Comparison of ENCODE assay signal across 1 cellular context in genomic region chr3:120274739-120275167, GRCh38.
TF ChIP-seq lines count a peak whose summit lies in the region.

No MANE protein-coding gene starts in this region.

TF ChIP-seq in HepG2, 621 proteins besides CTCF, POLR2A, EP300 and RAD21 (continued from another document and continues in another):
- no peak for TF ChIP-seq ZNF142 (CRISPR knock-in tag; IDR thresholded peaks at IDR 0.05)
- TF ChIP-seq ZBTB26 (CRISPR knock-in tag; IDR thresholded peaks at IDR 0.05; ENCODE audit: borderline replicate concordance): peak; percentile 99
- no peak for TF ChIP-seq ZNF160 (CRISPR knock-in tag; IDR thresholded peaks at IDR 0.05)
- TF ChIP-seq ZNF777 (CRISPR knock-in tag; IDR thresholded peaks at IDR 0.05): no peak
- TF ChIP-seq ARHGAP35 (CRISPR knock-in tag; IDR thresholded peaks at IDR 0.05; ENCODE audit: borderline replicate concordance): no peak
- no peak for TF ChIP-seq ZNF704 (CRISPR knock-in tag; IDR thresholded peaks at IDR 0.05; ENCODE audit: borderline replicate concordance)
- TF ChIP-seq ZNF740 (CRISPR knock-in tag; IDR thresholded peaks at IDR 0.05): no peak
- no peak for TF ChIP-seq AKNA (CRISPR knock-in tag; IDR thresholded peaks at IDR 0.05; ENCODE audit: borderline replicate concordance)
- no peak for TF ChIP-seq RELA (CRISPR knock-in tag; IDR thresholded peaks at IDR 0.05)
- TF ChIP-seq FOXC1 (CRISPR knock-in tag; IDR thresholded peaks at IDR 0.05; ENCODE audit: borderline replicate concordance): peak; percentile 55; the same call in 1 of the 2 replicates
- no peak for TF ChIP-seq CBX2 (IDR thresholded peaks at IDR 0.05; ENCODE audit: low read depth, low read length)
- no peak for TF ChIP-seq CBX2 (CRISPR knock-in tag; IDR thresholded peaks at IDR 0.05; ENCODE audit: low read depth)
- TF ChIP-seq KLF15 (CRISPR knock-in tag; IDR thresholded peaks at IDR 0.05; ENCODE audit: borderline replicate concordance): no peak
- peak; percentile 81; the same call in 1 of the 2 replicates for TF ChIP-seq ZNF331 (CRISPR knock-in tag; IDR thresholded peaks at IDR 0.05)
- TF ChIP-seq YEATS4 (CRISPR knock-in tag; IDR thresholded peaks at IDR 0.05; ENCODE audit: borderline replicate concordance): peak; percentile 54; the same call in 1 of the 2 replicates
- no peak for TF ChIP-seq CAMTA2 (CRISPR knock-in tag; IDR thresholded peaks at IDR 0.05; ENCODE audit: borderline replicate concordance)
- TF ChIP-seq ZNF232 (CRISPR knock-in tag; IDR thresholded peaks at IDR 0.05; ENCODE audit: borderline replicate concordance): peak; percentile 28; the same call in 1 of the 2 replicates
- TF ChIP-seq HDAC6 (IDR thresholded peaks at IDR 0.05; ENCODE audit: low read depth, low read length): no peak
- no peak for TF ChIP-seq GTF3A (CRISPR knock-in tag; conservative IDR thresholded peaks at IDR 0.05)
- TF ChIP-seq ZSCAN20 (CRISPR knock-in tag; IDR thresholded peaks at IDR 0.05; ENCODE audit: borderline replicate concordance): no peak
- TF ChIP-seq ZNF441 (CRISPR knock-in tag; IDR thresholded peaks at IDR 0.05; ENCODE audit: borderline replicate concordance): 0 out of 2 replicates have a peak, but pooled peaks have one; percentile 56
- TF ChIP-seq MTF2 (CRISPR knock-in tag; IDR thresholded peaks at IDR 0.05; ENCODE audit: borderline replicate concordance): no peak
- 0 out of 2 replicates have a peak, but pooled peaks have one; percentile 37 for TF ChIP-seq ZMYM3 (CRISPR knock-in tag; IDR thresholded peaks at IDR 0.05)
- no peak for TF ChIP-seq CBFB (CRISPR knock-in tag; IDR thresholded peaks at IDR 0.05)
- no peak for TF ChIP-seq ZFP91 (CRISPR knock-in tag; IDR thresholded peaks at IDR 0.05; ENCODE audit: borderline replicate concordance)
- 0 out of 2 replicates have a peak, but pooled peaks have one; percentile 45 for TF ChIP-seq ZNF766 (CRISPR knock-in tag; IDR thresholded peaks at IDR 0.05; ENCODE audit: borderline replicate concordance)
- no peak for TF ChIP-seq JUND (CRISPR knock-in tag; IDR thresholded peaks at IDR 0.05)
- TF ChIP-seq ZNF841 (CRISPR knock-in tag; IDR thresholded peaks at IDR 0.05; ENCODE audit: borderline replicate concordance): no peak
- TF ChIP-seq CCDC6 (CRISPR knock-in tag; IDR thresholded peaks at IDR 0.05): peak; percentile 52; the same call in 1 of the 2 replicates
- no peak for TF ChIP-seq KLF13 (CRISPR knock-in tag; IDR thresholded peaks at IDR 0.05)
- peak; percentile 84; the same call in 1 of the 2 replicates for TF ChIP-seq PHF21A (CRISPR knock-in tag; IDR thresholded peaks at IDR 0.05)
- peak; percentile 21; the same call in 1 of the 2 replicates for TF ChIP-seq ZNF12 (CRISPR knock-in tag; IDR thresholded peaks at IDR 0.05)
- no peak for TF ChIP-seq ZHX1 (CRISPR knock-in tag; IDR thresholded peaks at IDR 0.05; ENCODE audit: low read depth)
- 0 out of 2 replicates have a peak, but pooled peaks have one; percentile 34 for TF ChIP-seq ZNF414 (CRISPR knock-in tag; IDR thresholded peaks at IDR 0.05)
- TF ChIP-seq NR2F1 (CRISPR knock-in tag; IDR thresholded peaks at IDR 0.05): peak; percentile 78 to 79; a peak in 3 of 4 replicates
- no peak for TF ChIP-seq RNF219 (CRISPR knock-in tag; IDR thresholded peaks at IDR 0.05)
